In the genomic region with DNA sequence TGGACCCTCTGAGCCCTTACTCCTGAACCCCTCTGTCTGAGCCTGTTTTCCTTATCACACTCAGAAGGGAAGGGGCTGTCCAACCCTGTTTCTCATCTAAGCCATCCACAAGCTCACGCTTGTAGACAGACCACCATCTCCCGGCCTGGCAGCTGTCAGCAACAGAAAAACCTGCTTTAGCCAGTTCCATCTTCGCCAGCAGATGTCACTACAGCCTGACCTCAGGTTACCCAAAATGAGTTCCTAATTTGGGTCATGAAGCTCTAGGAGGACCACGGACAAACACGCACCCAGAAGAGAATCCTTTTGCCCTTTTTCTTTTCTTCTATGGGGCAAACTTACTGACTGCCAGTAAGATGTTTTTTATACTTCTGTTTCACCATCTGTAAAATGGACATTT, we compare ENCODE assay signal across 8 cellular contexts.
DNase-seq lines count a peak whose midpoint lies in the region; ATAC-seq and TF ChIP-seq lines count a peak whose summit lies in the region.

No MANE protein-coding gene starts in this region.

- H3K4me1 ChIP-seq in mammary epithelial cell (ENCODE audit: insufficient read depth, low read length) (no peaks in the 10 kb centered on the region), OCI-LY7 (ENCODE audit: insufficient read depth, low read length, poor library complexity, severe bottlenecking) (no peaks in the 10 kb centered on the region)

- TF ChIP-seq CTCF in mammary epithelial cell (conservative IDR thresholded peaks at IDR 0.05 in 1 of 2, IDR thresholded peaks at IDR 0.05 in 1 of 2; ENCODE audit: extremely low read depth in 1 of 2, insufficient read depth in 1 of 2, low read depth in 1 of 2, low read length in 2 of 2) (peak in 1 of 2 donors; percentile 42), OCI-LY7 (conservative IDR thresholded peaks at IDR 0.05; ENCODE audit: low read length) (peak; percentile 69), epithelial cell of esophagus (IDR thresholded peaks at IDR 0.05; ENCODE audit: insufficient read depth, low read depth, low read length, missing control alignments) (peak; percentile 46)

- no peaks in the 10 kb centered on the region for H3K9me3 ChIP-seq in mammary epithelial cell (replicated peaks; ENCODE audit: insufficient read depth, low read length)
- H3K9me3 ChIP-seq in OCI-LY7 (ENCODE audit: low read length) = no peaks in the 10 kb centered on the region

- peaks cover 7% of the 10 kb centered on the region for H3K27me3 ChIP-seq in mammary epithelial cell (ENCODE audit: insufficient read depth, low read length)

- H3K4me3 ChIP-seq in mammary epithelial cell (replicated peaks in 1 of 3; ENCODE audit: insufficient read depth in 1 of 3, low read depth in 2 of 3, low read length in 3 of 3) (no peak overlapping the region), OCI-LY7 (ENCODE audit: low read depth, low read length, poor library complexity, severe bottlenecking) (no peak overlapping the region), epithelial cell of esophagus (ENCODE audit: low read length) (no peak overlapping the region)

- H3K79me2 ChIP-seq in mammary epithelial cell (ENCODE audit: insufficient read depth, low read length) = no peaks in the 10 kb centered on the region
- no peaks in the 10 kb centered on the region for H3K79me2 ChIP-seq in OCI-LY7 (ENCODE audit: insufficient read depth, low read depth, low read length)

- intact Hi-C loops in mammary epithelial cell (cut with micrococcal nuclease) = loop anchor here (1.0 kb wide), 1 partner anchor 615 kb away; no protein-coding TSS in a partner anchor
- intact Hi-C loops in OCI-LY7 (cut with micrococcal nuclease; ENCODE audit: unreplicated experiment) = loop anchor here (2.0 to 10.0 kb wide), 3 partner anchors 162 to 822 kb away; no protein-coding TSS in a partner anchor

- in situ Hi-C loops in T47D (cut with HindIII; ENCODE audit: low pct_unique_long_range_greater_than_20kb, low sequenced_read_pairs) (no loop called here), mammary epithelial cell (cut with MboI; ENCODE audit: low sequenced_read_pairs in 2 of 2) (no loop called here)

- H3K36me3 ChIP-seq in mammary epithelial cell (ENCODE audit: insufficient read depth, low read length) (no peaks in the 10 kb centered on the region), OCI-LY7 (ENCODE audit: insufficient read depth, low read length) (no peaks in the 10 kb centered on the region)

- POLR2A ChIA-PET in OCI-LY7 (lab: Charles Lee) = no interaction called here

- 64% methylated on average over 5 of the region's 5 CpGs for WGBS in mammary epithelial cell (ENCODE audit: low coverage, missing lambda C conversion rate)

- peak; percentile 39 to 69 for DNase-seq in T47D (ENCODE audit: low read depth in 1 of 2, low spot score in 1 of 2)
- DNase-seq in mammary epithelial cell = no peak
- peak; percentile 56 for DNase-seq in OCI-LY7 (ENCODE audit: low spot score)
- DNase-seq in epithelial cell of esophagus (ENCODE audit: low read depth) = peak; percentile 24
- peak; percentile 22 to 23 for DNase-seq in stimulated activated CD4-positive, alpha-beta T cell treated with anti-CD3 and anti-CD28 coated beads, Interleukin-2, amount 100 ng/mL, for 24 hours
- DNase-seq in glomerular visceral epithelial cell (ENCODE audit: extremely low spot score) = no peak

- BruUV-seq in mammary epithelial cell (replicated peaks; lab: Mats Ljungman, UMichigan) (no TSS peak), OCI-LY7 (replicated peaks; lab: Mats Ljungman, UMichigan) (no TSS peak)

- CTCF ChIA-PET in mammary epithelial cell (lab: Charles Lee; ENCODE audit: low non-redundant PET) (interaction anchor here (0.6 kb wide), 1 partner anchor 108 kb away, joined by 3 read pairs; no protein-coding TSS in a partner anchor), OCI-LY7 (lab: Charles Lee; ENCODE audit: unreplicated experiment) (interaction anchor here (0.6 kb wide), 1 partner anchor 524 kb away, joined by 5 read pairs; no protein-coding TSS in a partner anchor)

- dilution Hi-C loops in mammary epithelial cell (cut with HindIII; ENCODE audit: low sequenced_read_pairs) = no loop called here

- H4K20me1 ChIP-seq in mammary epithelial cell (ENCODE audit: insufficient read depth, low read length) (no peaks in the 10 kb centered on the region), OCI-LY7 (ENCODE audit: insufficient read depth, low read length) (no peaks in the 10 kb centered on the region)

- ATAC-seq in HG02759 (IDR thresholded peaks at IDR 0.05; ENCODE audit: unreplicated experiment) = no peak
- no peak for ATAC-seq in GM21723 (IDR thresholded peaks at IDR 0.05; ENCODE audit: unreplicated experiment)

- H2AFZ ChIP-seq in mammary epithelial cell (ENCODE audit: low read depth, low read length) (no peak overlapping the region), OCI-LY7 (ENCODE audit: low read length) (no peak overlapping the region)

- H3K27ac ChIP-seq in mammary epithelial cell (ENCODE audit: insufficient read depth, low read depth, low read length) (no peak overlapping the region), OCI-LY7 (ENCODE audit: low read depth, low read length, poor library complexity, severe bottlenecking) (no peak overlapping the region)

- no peaks in the 10 kb centered on the region for H3K9me2 ChIP-seq in OCI-LY7 (ENCODE audit: insufficient read depth, low read length)

- H3K9ac ChIP-seq in mammary epithelial cell (ENCODE audit: insufficient read depth, low read length) = no peak overlapping the region

- H3K4me2 ChIP-seq in mammary epithelial cell (ENCODE audit: insufficient read depth, low read depth, low read length) = no peak overlapping the region
- no peak overlapping the region for H3K4me2 ChIP-seq in OCI-LY7 (ENCODE audit: low read length)

Comparison
In these comparisons a context has a peak if more than half of its experiments do, and no peak if none do; other contexts are left out.
1. DNase-seq: peak in T47D (2 of 2), OCI-LY7 (single experiment), epithelial cell of esophagus (single experiment) and stimulated activated CD4-positive, alpha-beta T cell treated with anti-CD3 and anti-CD28 coated beads, Interleukin-2, amount 100 ng/mL, for 24 hours (2 of 2); none in mammary epithelial cell (single experiment) and glomerular visceral epithelial cell (single experiment).